1 cellular context compared by ENCODE assay signal in genomic region chr1:6909857-6910256, GRCh38.
A peak's percentile ranks its signal among the peaks of the same experiment; 100 is the strongest.
TF ChIP-seq lines count a peak whose summit lies in the region.

No MANE protein-coding gene starts in this region.

TF ChIP-seq in HepG2, 621 proteins besides CTCF, POLR2A, EP300 and RAD21 (continued from another document and continues in another):
- TF ChIP-seq ZNF503 (CRISPR knock-in tag; IDR thresholded peaks at IDR 0.05): 0 out of 2 replicates have a peak, but pooled peaks have one; percentile 31
- TF ChIP-seq FOXO4 (CRISPR knock-in tag; conservative IDR thresholded peaks at IDR 0.05): no peak
- no peak for TF ChIP-seq ZNF563 (CRISPR knock-in tag; IDR thresholded peaks at IDR 0.05)
- no peak for TF ChIP-seq MAFK (conservative IDR thresholded peaks at IDR 0.05 in 1 of 2, IDR thresholded peaks at IDR 0.05 in 1 of 2; ENCODE audit: low read length in 2 of 2)
- no peak for TF ChIP-seq ATRX (CRISPR knock-in tag; IDR thresholded peaks at IDR 0.05; ENCODE audit: borderline replicate concordance)
- no peak for TF ChIP-seq KIAA2018 (CRISPR knock-in tag; IDR thresholded peaks at IDR 0.05; ENCODE audit: borderline replicate concordance)
- no peak for TF ChIP-seq SP2 (CRISPR knock-in tag; IDR thresholded peaks at IDR 0.05)
- TF ChIP-seq MIER2 (CRISPR knock-in tag; IDR thresholded peaks at IDR 0.05): peak; percentile 58; the same call in 1 of the 2 replicates
- no peak for TF ChIP-seq ZUFSP (CRISPR knock-in tag; IDR thresholded peaks at IDR 0.05; ENCODE audit: borderline replicate concordance)
- TF ChIP-seq SRF (IDR thresholded peaks at IDR 0.05; ENCODE audit: low read depth, low read length): no peak
- peak; percentile 71 for TF ChIP-seq HHEX (CRISPR knock-in tag; IDR thresholded peaks at IDR 0.05)
- TF ChIP-seq ZNF343 (CRISPR knock-in tag; IDR thresholded peaks at IDR 0.05): no peak
- TF ChIP-seq ZBTB2 (CRISPR knock-in tag; IDR thresholded peaks at IDR 0.05; ENCODE audit: low read depth): no peak
- no peak for TF ChIP-seq ZKSCAN8 (CRISPR knock-in tag; IDR thresholded peaks at IDR 0.05; ENCODE audit: borderline replicate concordance)
- no peak for TF ChIP-seq ZBTB10 (CRISPR knock-in tag; IDR thresholded peaks at IDR 0.05; ENCODE audit: borderline replicate concordance)
- no peak for TF ChIP-seq ZSCAN29 (CRISPR knock-in tag; conservative IDR thresholded peaks at IDR 0.05)
- TF ChIP-seq CREB3 (CRISPR knock-in tag; IDR thresholded peaks at IDR 0.05): no peak
- TF ChIP-seq ZNF7 (CRISPR knock-in tag; IDR thresholded peaks at IDR 0.05): peak; percentile 61; the same call in 1 of the 2 replicates
- TF ChIP-seq TOPORS (CRISPR knock-in tag; IDR thresholded peaks at IDR 0.05): no peak
- no peak for TF ChIP-seq ZXDC (CRISPR knock-in tag; IDR thresholded peaks at IDR 0.05)
- no peak for TF ChIP-seq ZBTB42 (CRISPR knock-in tag; IDR thresholded peaks at IDR 0.05)
- no peak for TF ChIP-seq CENPX (CRISPR knock-in tag; IDR thresholded peaks at IDR 0.05)
- no peak for TF ChIP-seq SRSF9 (IDR thresholded peaks at IDR 0.05; ENCODE audit: borderline replicate concordance, insufficient read depth, low read depth, low read length, poor library complexity, severe bottlenecking)
- no peak for TF ChIP-seq TAF1 (CRISPR knock-in tag; IDR thresholded peaks at IDR 0.05)
- no peak for TF ChIP-seq ZBTB3 (CRISPR knock-in tag; IDR thresholded peaks at IDR 0.05; ENCODE audit: borderline replicate concordance, low read depth)
- no peak for TF ChIP-seq CSRNP1 (CRISPR knock-in tag; IDR thresholded peaks at IDR 0.05)
- TF ChIP-seq ZNF33A (CRISPR knock-in tag; IDR thresholded peaks at IDR 0.05; ENCODE audit: borderline replicate concordance): no peak
- no peak for TF ChIP-seq HNRNPLL (IDR thresholded peaks at IDR 0.05; ENCODE audit: low read depth, low read length, poor library complexity, severe bottlenecking)
- no peak for TF ChIP-seq CC2D1A (CRISPR knock-in tag; IDR thresholded peaks at IDR 0.05)
- TF ChIP-seq SMAD1 (CRISPR knock-in tag; IDR thresholded peaks at IDR 0.05; ENCODE audit: borderline replicate concordance, low read depth): no peak
- peak; percentile 56; the same call in 1 of the 2 replicates for TF ChIP-seq TBX2 (CRISPR knock-in tag; IDR thresholded peaks at IDR 0.05; ENCODE audit: borderline replicate concordance)
